ENCODE assay signal across 19 cellular contexts in the genomic region with DNA sequence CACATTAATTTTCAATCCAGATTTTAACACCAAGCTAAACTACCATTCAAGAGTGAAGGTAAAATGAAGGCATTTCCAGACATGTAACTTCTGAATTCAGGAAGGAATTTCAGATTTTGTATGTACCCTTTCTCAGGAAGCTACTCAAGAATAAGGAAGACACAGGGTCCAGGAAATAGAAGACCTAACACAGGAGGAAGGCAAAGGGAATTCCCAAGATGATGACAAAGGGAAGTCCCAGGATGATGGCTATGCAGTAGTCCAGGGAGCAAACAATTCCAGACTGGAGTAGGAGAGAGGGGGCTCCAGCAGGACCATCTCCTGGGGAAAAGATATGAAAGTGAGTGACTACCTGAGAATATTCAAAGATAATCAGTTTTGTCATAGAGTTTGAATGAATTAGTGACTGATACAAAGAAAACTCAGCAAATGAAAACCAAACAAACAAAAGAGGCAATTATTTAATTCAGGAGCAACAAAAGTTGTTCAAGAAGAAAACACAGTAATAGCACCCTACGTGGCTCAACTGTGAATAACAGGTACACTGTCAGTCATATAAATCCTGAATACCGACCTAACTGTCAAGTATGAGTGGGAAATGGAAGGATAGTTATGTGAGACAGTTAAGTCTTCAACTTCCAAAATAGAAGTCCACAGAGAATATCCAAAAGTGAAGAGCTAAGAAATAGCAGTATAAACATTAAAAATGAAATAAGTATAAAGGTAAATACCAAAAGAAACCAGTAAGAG. TPM values are rescaled to one million over a fixed set of nuclear protein-coding genes. Genes with fewer than 3 reads are reported as not detected.
DNase-seq lines count a peak whose midpoint lies in the region; ATAC-seq and TF ChIP-seq lines count a peak whose summit lies in the region.
"Had no signal": no experiment of that assay in that cellular context is flagged by ENCODE, and none has a peak within 500 bp of the region (broad histone marks: within the 10 kb centered on the region; RNA-seq: fewer than 3 reads in every experiment).

No MANE protein-coding gene starts in this region.

- peak overlapping the region; percentile 62 for H3K4me2 ChIP-seq in fibroblast of lung (ENCODE audit: extremely low read depth, insufficient read depth, low read length)

- intact Hi-C loops in tibial artery (cut with DNase I; ENCODE audit: low total_unique reads), result no loop called here

- POLR2A ChIA-PET in activated CD4-positive, alpha-beta T cell treated with anti-CD3 and anti-CD28 coated beads, Interleukin-2, amount 10 ng/mL, durations not matched to agents 7 days and 5 days (lab: Charles Lee), result no interaction called here

- H3K4me3 Mint-ChIP-seq in activated naive CD4-positive, alpha-beta T cell treated with anti-CD3 and anti-CD28 coated beads, Interleukin-2, amount 50 U/mL, for 24 hours, result no peak overlapping the region
- no peak overlapping the region for H3K4me3 Mint-ChIP-seq in activated CD4-positive, alpha-beta T cell treated with anti-CD3 and anti-CD28 coated beads, Interleukin-2, amount 10 ng/mL, durations not matched to agents 7 days and 5 days
- H3K4me3 Mint-ChIP-seq: activated T-helper 1 cell treated with anti-CD3 and anti-CD28 coated beads, Interleukin-12 subunit alpha, Interleukin-12 subunit beta, Interleukin-2, Interleukin-4 antibody, amounts not matched to agents 30 ng/mL and 10 ng/mL and 1 ng/mL, durations not matched to agents 14 hours and 24 hours and 36 hours; stimulated activated naive B cell treated with anti-CD40 and anti-IgM and Interleukin-4, amounts not matched to agents 10 μg/mL and 1 μg/mL and 100 μg/mL, for 72 hours had no signal

- H3K4me1 ChIP-seq in fibroblast of lung (ENCODE audit: control insufficient read depth, extremely low read depth, insufficient read depth, low read length) (peaks cover 5% of the 10 kb centered on the region), tibial artery (peaks cover 0 to 62% (median 31%) of the 10 kb centered on the region in 4 donors)

- peaks cover 42% of the 10 kb centered on the region for H3K4me1 Mint-ChIP-seq in activated naive CD4-positive, alpha-beta T cell treated with anti-CD3 and anti-CD28 coated beads, Interleukin-2, amount 50 U/mL, for 24 hours
- peaks cover 38% of the 10 kb centered on the region for H3K4me1 Mint-ChIP-seq in activated CD4-positive, alpha-beta T cell treated with anti-CD3 and anti-CD28 coated beads, Interleukin-2, amount 10 ng/mL, durations not matched to agents 7 days and 5 days

- no peaks in the 10 kb centered on the region for H3K27me3 ChIP-seq in fibroblast of lung (ENCODE audit: control insufficient read depth, insufficient read depth, low read length)
- H3K27me3 ChIP-seq in tibial artery, result no peaks in the 10 kb centered on the region
- H3K27me3 ChIP-seq: adrenal gland, heart right ventricle, uterus had no signal

- no peaks in the 10 kb centered on the region for H3K9me3 Mint-ChIP-seq in activated naive CD4-positive, alpha-beta T cell treated with anti-CD3 and anti-CD28 coated beads, Interleukin-2, amount 50 U/mL, for 24 hours
- no peaks in the 10 kb centered on the region for H3K9me3 Mint-ChIP-seq in activated CD4-positive, alpha-beta T cell treated with anti-CD3 and anti-CD28 coated beads, Interleukin-2, amount 10 ng/mL, durations not matched to agents 7 days and 5 days
- H3K9me3 Mint-ChIP-seq: activated T-helper 1 cell treated with anti-CD3 and anti-CD28 coated beads, Interleukin-12 subunit alpha, Interleukin-12 subunit beta, Interleukin-2, Interleukin-4 antibody, amounts not matched to agents 30 ng/mL and 10 ng/mL and 1 ng/mL, durations not matched to agents 14 hours and 24 hours and 36 hours; stimulated activated naive B cell treated with anti-CD40 and anti-IgM and Interleukin-4, amounts not matched to agents 10 μg/mL and 1 μg/mL and 100 μg/mL, for 72 hours had no signal

- H3K36me3 Mint-ChIP-seq in activated naive CD4-positive, alpha-beta T cell treated with anti-CD3 and anti-CD28 coated beads, Interleukin-2, amount 50 U/mL, for 24 hours, result peaks cover 3% of the 10 kb centered on the region
- peaks cover 21% of the 10 kb centered on the region for H3K36me3 Mint-ChIP-seq in activated CD4-positive, alpha-beta T cell treated with anti-CD3 and anti-CD28 coated beads, Interleukin-2, amount 10 ng/mL, durations not matched to agents 7 days and 5 days (ENCODE audit: low read depth)

- H3K79me2 ChIP-seq in fibroblast of lung (ENCODE audit: control insufficient read depth, insufficient read depth, low read length), result peaks cover 75% of the 10 kb centered on the region

- H3K4me3 ChIP-seq in fibroblast of lung (replicated peaks in 1 of 4; ENCODE audit: control extremely low read depth in 1 of 4, insufficient read depth in 1 of 4, low read depth in 3 of 4, low read length in 4 of 4), result peak overlapping the region in 1 of 4 experiments; percentile 1
- no peak overlapping the region for H3K4me3 ChIP-seq in tibial artery
- H3K4me3 ChIP-seq: adrenal gland, uterus had no signal

- H3K9ac ChIP-seq in fibroblast of lung (ENCODE audit: insufficient read depth, low read length), result no peak overlapping the region

- TF ChIP-seq CTCF in fibroblast of lung (conservative IDR thresholded peaks at IDR 0.05 in 1 of 2, IDR thresholded peaks at IDR 0.05 in 1 of 2; ENCODE audit: low read depth in 1 of 2, low read length in 2 of 2) (no peak), tibial artery (IDR thresholded peaks at IDR 0.05) (no peak)

- H3K27ac Mint-ChIP-seq in activated naive CD4-positive, alpha-beta T cell treated with anti-CD3 and anti-CD28 coated beads, Interleukin-2, amount 50 U/mL, for 24 hours, result peak overlapping the region; percentile 69
- no peak overlapping the region for H3K27ac Mint-ChIP-seq in activated CD4-positive, alpha-beta T cell treated with anti-CD3 and anti-CD28 coated beads, Interleukin-2, amount 10 ng/mL, durations not matched to agents 7 days and 5 days
- H3K27ac Mint-ChIP-seq: activated T-helper 1 cell treated with anti-CD3 and anti-CD28 coated beads, Interleukin-12 subunit alpha, Interleukin-12 subunit beta, Interleukin-2, Interleukin-4 antibody, amounts not matched to agents 30 ng/mL and 10 ng/mL and 1 ng/mL, durations not matched to agents 14 hours and 24 hours and 36 hours; stimulated activated naive B cell treated with anti-CD40 and anti-IgM and Interleukin-4, amounts not matched to agents 10 μg/mL and 1 μg/mL and 100 μg/mL, for 72 hours had no signal

- H3K9me3 ChIP-seq in fibroblast of lung (ENCODE audit: control insufficient read depth, insufficient read depth, low read depth, low read length) (no peaks in the 10 kb centered on the region), tibial artery (no peaks in the 10 kb centered on the region)
- H3K9me3 ChIP-seq: adrenal gland, uterus had no signal

- CTCF ChIA-PET in activated CD4-positive, alpha-beta T cell treated with anti-CD3 and anti-CD28 coated beads, Interleukin-2, amount 10 ng/mL, durations not matched to agents 7 days and 5 days (lab: Charles Lee), result interaction anchor here (0.8 kb wide), 1 partner anchor 46 kb away, joined by 3 read pairs; no protein-coding TSS in a partner anchor

- no peak for DNase-seq in activated naive CD4-positive, alpha-beta T cell (lab: John Stamatoyannopoulos, UW)
- peak; percentile 31 for DNase-seq in OCI-M1 (lab: John Stamatoyannopoulos, UW)
- DNase-seq in fibroblast of lung (ENCODE audit: low read depth in 2 of 2), result no peak
- no peak for DNase-seq in tibial artery
- no peak for DNase-seq in activated CD4-positive, alpha-beta T cell treated with anti-CD3 and anti-CD28 coated beads, Interleukin-2, amount 10 ng/mL, durations not matched to agents 7 days and 5 days
- no peak for DNase-seq in Kasumi-1 (lab: John Stamatoyannopoulos, UW)
- DNase-seq: activated CD4-positive, alpha-beta T cell treated with anti-CD3 and anti-CD28 coated beads, Interleukin-2, amount 50 U/mL, for 48 hours; adrenal gland; heart right ventricle; kidney; NCI-H187 treated with DMSO at 0.1 percent for 48 hours; NCI-H69; PC-3; stimulated activated naive B cell treated with anti-CD40 and anti-IgM and Interleukin-4, amounts not matched to agents 10 μg/mL and 1 μg/mL and 100 μg/mL, for 72 hours; uterus had no signal

- peak overlapping the region; percentile 62 for H3K27ac ChIP-seq in fibroblast of lung (ENCODE audit: insufficient read depth, low read length)
- peak overlapping the region; percentile 45 to 85 for H3K27ac ChIP-seq in tibial artery
- H3K27ac ChIP-seq: adrenal gland, uterus had no signal

- no peak overlapping the region for H2AFZ ChIP-seq in fibroblast of lung (ENCODE audit: low read length)

- ATAC-seq in GM21447 (IDR thresholded peaks at IDR 0.05; ENCODE audit: unreplicated experiment), result no peak
- ATAC-seq: heart right ventricle; PC-3; SK-N-SH treated with all-trans-retinoic acid at 6 μM for 48 hours; stimulated activated naive B cell treated with anti-CD40 and anti-IgM and Interleukin-4, amounts not matched to agents 10 μg/mL and 1 μg/mL and 100 μg/mL, for 72 hours had no signal

- H3K36me3 ChIP-seq in fibroblast of lung (ENCODE audit: control insufficient read depth, insufficient read depth, low read length) (peaks cover 2% of the 10 kb centered on the region), tibial artery (no peaks in the 10 kb centered on the region)
- H3K36me3 ChIP-seq: adrenal gland, uterus had no signal

- H3K27me3 Mint-ChIP-seq in activated naive CD4-positive, alpha-beta T cell treated with anti-CD3 and anti-CD28 coated beads, Interleukin-2, amount 50 U/mL, for 24 hours, result no peaks in the 10 kb centered on the region
- H3K27me3 Mint-ChIP-seq in activated CD4-positive, alpha-beta T cell treated with anti-CD3 and anti-CD28 coated beads, Interleukin-2, amount 10 ng/mL, durations not matched to agents 7 days and 5 days, result no peaks in the 10 kb centered on the region
- H3K27me3 Mint-ChIP-seq: stimulated activated naive B cell treated with anti-CD40 and anti-IgM and Interleukin-4, amounts not matched to agents 10 μg/mL and 1 μg/mL and 100 μg/mL, for 72 hours had no signal

- no peaks in the 10 kb centered on the region for H4K20me1 ChIP-seq in fibroblast of lung (ENCODE audit: control insufficient read depth, extremely low read depth, insufficient read depth, low read length)

RNA-seq across cellular contexts. Expression of gene RNF24, which starts 4.0 kb away (rescaled TPM):
- total RNA-seq in fibroblast of lung, result 21.8 and 41.0 TPM in 2 replicates
- polyA plus RNA-seq in fibroblast of lung, result 19.1 and 34.2 TPM in 2 replicates
- polyA plus RNA-seq in fibroblast of lung (2012), result 23.1 and 33.6 TPM in 2 replicates
- polyA minus RNA-seq in fibroblast of lung (ENCODE audit: low replicate concordance), result 60.4 and 109 TPM in 2 replicates
- total RNA-seq in activated CD4-positive, alpha-beta T cell treated with anti-CD3 and anti-CD28 coated beads, Interleukin-2, amount 10 ng/mL, durations not matched to agents 7 days and 5 days, result 10 to 100 TPM; 13.5 to 15.0 TPM
